10 cellular contexts compared by ENCODE assay signal in the genomic region with DNA sequence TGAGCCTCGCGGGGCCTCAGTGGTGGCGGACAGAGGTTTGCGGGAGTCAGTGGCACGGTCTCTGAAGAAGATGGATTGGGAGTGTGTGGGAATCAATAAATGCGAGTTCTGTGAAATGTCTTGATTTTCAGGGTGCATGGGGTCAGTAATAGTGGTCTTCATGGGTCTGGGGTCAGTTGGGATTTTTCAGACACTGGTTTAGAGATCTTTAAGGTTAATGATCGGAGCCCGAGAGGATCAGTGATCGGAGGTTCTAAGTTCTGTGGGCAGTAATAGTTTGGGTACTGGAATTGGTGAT. TPM values are rescaled to one million over a fixed set of nuclear protein-coding genes. Genes with fewer than 3 reads are reported as not detected.
DNase-seq lines count a peak whose midpoint lies in the region; ATAC-seq and TF ChIP-seq lines count a peak whose summit lies in the region.
"Had no signal": no experiment of that assay in that cellular context is flagged by ENCODE, and none has a peak within 500 bp of the region (broad histone marks: within the 10 kb centered on the region; RNA-seq: fewer than 3 reads in every experiment).

No MANE protein-coding gene starts in this region.

- TF ChIP-seq CTCF in body of pancreas (IDR thresholded peaks at IDR 0.05) (no peak), left lung (IDR thresholded peaks at IDR 0.05) (no peak), suprapubic skin (IDR thresholded peaks at IDR 0.05) (no peak), mesothelial cell of epicardium (IDR thresholded peaks at IDR 0.05; ENCODE audit: unreplicated experiment) (no peak)

- no peaks in the 10 kb centered on the region for H3K27me3 Mint-ChIP-seq in mesothelial cell of epicardium (ENCODE audit: low read depth)

- H3K27me3 ChIP-seq in H7 (ENCODE audit: control insufficient read depth, insufficient read depth, low read length) (no peaks in the 10 kb centered on the region), body of pancreas (no peaks in the 10 kb centered on the region), left lung (peaks cover 0 to 6% of the 10 kb centered on the region in 2 donors), suprapubic skin (no peaks in the 10 kb centered on the region)

- intact Hi-C loops in body of pancreas (cut with DNase I) (no loop called here), left lung (cut with DNase I) (no loop called here)

- no peak overlapping the region for H3K4me3 Mint-ChIP-seq in mesothelial cell of epicardium

- peak in 1 of 3 donors; percentile 0 for TF ChIP-seq POLR2A in body of pancreas (IDR thresholded peaks at IDR 0.05)
- no peak for TF ChIP-seq POLR2A in suprapubic skin (IDR thresholded peaks at IDR 0.05)

- no peaks in the 10 kb centered on the region for H3K4me1 Mint-ChIP-seq in mesothelial cell of epicardium

- H3K9me3 ChIP-seq in body of pancreas (peaks cover 0 to 14% (median 0%) of the 10 kb centered on the region in 3 donors), left lung (peaks cover 0 to 79% of the 10 kb centered on the region in 2 donors), suprapubic skin (peaks cover 4% of the 10 kb centered on the region)

- H3K4me3 ChIP-seq in H7 (ENCODE audit: insufficient read depth, low read depth, low read length) (peak overlapping the region; percentile 82), body of pancreas (peak overlapping the region; percentile 31 to 75), left lung (peak overlapping the region; percentile 55 to 57), suprapubic skin (peak overlapping the region; percentile 64)

- peaks cover 9% of the 10 kb centered on the region for H3K4me1 ChIP-seq in body of pancreas
- peaks cover 0 to 9% of the 10 kb centered on the region in 2 donors for H3K4me1 ChIP-seq in left lung
- H3K4me1 ChIP-seq in suprapubic skin, result peaks cover 10% of the 10 kb centered on the region

- no peak for TF ChIP-seq EP300 in suprapubic skin (IDR thresholded peaks at IDR 0.05)

- no peak overlapping the region for H3K27ac Mint-ChIP-seq in mesothelial cell of epicardium

- ATAC-seq in body of pancreas, result no peak
- no peak for ATAC-seq in left lung
- ATAC-seq in GM19035 (IDR thresholded peaks at IDR 0.05; ENCODE audit: unreplicated experiment), result no peak
- no peak for ATAC-seq in GM21390 (IDR thresholded peaks at IDR 0.05; ENCODE audit: unreplicated experiment)

- peaks cover 18% of the 10 kb centered on the region for H3K9me3 Mint-ChIP-seq in mesothelial cell of epicardium

- peaks cover 32% of the 10 kb centered on the region for H3K36me3 Mint-ChIP-seq in mesothelial cell of epicardium

- no peak for DNase-seq in H7
- no peak for DNase-seq in body of pancreas
- DNase-seq in left lung, result no peak
- DNase-seq in suprapubic skin (ENCODE audit: low spot score in 2 of 2), result no peak
- DNase-seq in SW 1271 (lab: John Stamatoyannopoulos, UW), result no peak
- DNase-seq in mesothelial cell of epicardium (ENCODE audit: low spot score in 2 of 2, unreplicated experiment in 2 of 2), result no peak
- DNase-seq: GOT3, Kasumi-1 had no signal

- H3K36me3 ChIP-seq in H7 (replicated peaks; ENCODE audit: control insufficient read depth, insufficient read depth, low read length) (peaks cover 2% of the 10 kb centered on the region), body of pancreas (replicated peaks in 1 of 2; ENCODE audit: insufficient read depth in 1 of 2, low read depth in 2 of 2) (no peaks in the 10 kb centered on the region), left lung (peaks cover 0 to 17% of the 10 kb centered on the region in 2 donors), suprapubic skin (peaks cover 26% of the 10 kb centered on the region)

- WGBS in body of pancreas, 2 donors, result 0% methylated on average over 9 of the region's 9 CpGs
- WGBS in suprapubic skin, result 1% methylated on average over 9 of the region's 9 CpGs

- H3K27ac ChIP-seq in body of pancreas (peak overlapping the region in 3 of 4 donors; percentile 74 to 93 (median 91)), left lung (peak overlapping the region; percentile 86 to 90), suprapubic skin (peak overlapping the region; percentile 97)

RNA-seq across cellular contexts. Expression of a gene that starts 0.4 kb away (rescaled TPM):
- 2.1 and 5.7 TPM in 2 replicates for total RNA-seq in H7 (2014; rRNA removed; shearing (Covaris generic))
- total RNA-seq in body of pancreas (1 to 10 TPM in 1 of 2 donors, under 1 TPM in 1; 0.99 to 5.7 TPM), left lung (1 to 10 TPM; 3.5 to 4.8 TPM), suprapubic skin (1 to 10 TPM; 1.8 to 9.2 (median 6.0) TPM), mesothelial cell of epicardium (29.7 to 32.1 TPM (median 30.4 TPM) in 3 replicates)

RNA-seq across cellular contexts. Expression of a gene that starts 38.0 kb away (rescaled TPM):
- total RNA-seq in H7 (2014; rRNA removed; shearing (Covaris generic)), result 4.2 and 5.1 TPM in 2 replicates
- total RNA-seq in body of pancreas (1 to 10 TPM in 1 of 2 donors, under 1 TPM in 1; 0.99 to 2.9 TPM), left lung (1 to 10 TPM; 4.1 to 4.8 TPM), suprapubic skin (1 to 10 TPM; 2.4 to 9.5 (median 3.9) TPM), mesothelial cell of epicardium (7.3 to 7.9 TPM (median 7.6 TPM) in 3 replicates)

RNA-seq across cellular contexts. Expression of a gene that starts 39.9 kb away (rescaled TPM):
- total RNA-seq in H7 (2014; rRNA removed; shearing (Covaris generic)), result 7.4 and 12.5 TPM in 2 replicates
- total RNA-seq in body of pancreas, result 1 to 10 TPM; 1.3 to 2.3 TPM
- 1 to 10 TPM; 3.5 to 4.6 TPM for total RNA-seq in left lung
- total RNA-seq in suprapubic skin, result 1 to 10 TPM; 2.7 to 7.8 (median 4.6) TPM
- total RNA-seq in mesothelial cell of epicardium, result 5.4 to 5.8 TPM (median 5.5 TPM) in 3 replicates
